In the genomic region with DNA sequence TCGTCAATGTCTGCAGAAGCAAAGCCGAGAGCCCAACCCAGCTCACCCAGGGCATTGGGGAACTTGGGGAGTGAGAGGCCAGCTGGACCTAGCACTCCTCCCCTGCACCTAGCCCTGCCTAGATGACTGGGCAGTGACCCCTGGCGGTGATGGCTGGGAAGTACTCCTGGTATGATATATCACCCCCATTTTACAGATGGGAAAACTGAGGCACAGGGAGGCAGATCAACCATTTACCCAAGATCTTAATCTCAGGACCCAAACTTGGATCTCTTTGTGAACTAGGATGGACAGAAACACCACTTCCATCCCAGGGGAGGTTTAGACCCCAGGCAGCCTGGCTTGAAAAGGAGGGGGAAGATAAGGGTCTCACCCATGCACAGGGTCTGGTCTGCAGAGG, we compare ENCODE assay signal across 1 cellular context.
TF ChIP-seq lines count a peak whose summit lies in the region.

No MANE protein-coding gene starts in this region.

TF ChIP-seq in H1, 55 proteins besides CTCF, POLR2A, EP300 and RAD21:
- TF ChIP-seq KDM1A (IDR thresholded peaks at IDR 0.05; ENCODE audit: borderline replicate concordance, low read length), result peak; percentile 41; the same call in 1 of the 2 replicates
- TF ChIP-seq HDAC6 (IDR thresholded peaks at IDR 0.05; ENCODE audit: low read depth, low read length), result no peak
TF ChIP-seq in H1: peak in this region for 1.
